ENCODE assay signal across 8 cellular contexts in the genomic region with DNA sequence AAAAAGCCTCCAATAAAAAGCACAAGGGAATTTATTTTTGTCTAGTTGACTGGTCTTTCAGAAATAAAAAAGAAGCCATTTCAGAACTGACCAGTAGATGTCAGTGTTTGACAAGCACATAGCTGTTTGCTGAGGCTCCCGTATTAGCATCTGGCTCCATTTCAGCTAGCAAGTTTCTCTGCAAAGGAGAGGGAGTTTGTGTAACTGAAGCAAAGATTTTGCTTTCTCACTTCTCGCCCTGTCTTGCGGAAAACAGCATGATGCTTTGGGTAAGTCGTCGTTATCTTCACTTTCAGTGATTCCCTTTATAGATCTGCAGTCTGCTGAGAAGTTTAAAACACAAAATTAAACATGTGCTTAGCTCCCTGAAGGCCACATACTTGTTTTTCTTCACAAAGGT.
DNase-seq lines count a peak whose midpoint lies in the region; ATAC-seq and TF ChIP-seq lines count a peak whose summit lies in the region.

No MANE protein-coding gene starts in this region.

- DNase-seq in CMK (ENCODE audit: low read depth) (peak; percentile 5), NCI-H2227 treated with DMSO at 0.1 percent for 48 hours (lab: John Stamatoyannopoulos, UW) (peak; percentile 48), fibroblast of pulmonary artery (ENCODE audit: low read depth) (peak; percentile 86), nucleus accumbens (lab: John Stamatoyannopoulos, UW) (peak in 29 of 56 donors; percentile 0 to 45 (median 5)), GF-D8 (lab: John Stamatoyannopoulos, UW) (no peak)
- DNase-seq in activated CD4-positive, alpha-beta T cell treated with anti-CD3 and anti-CD28 coated beads for 48 hours, result peak; percentile 13

- TF ChIP-seq CTCF in fibroblast of pulmonary artery (IDR thresholded peaks at IDR 0.05; ENCODE audit: low read length, missing control alignments), result peak; percentile 62

- ATAC-seq in GM18519 (IDR thresholded peaks at IDR 0.05; ENCODE audit: low FRiP score, unreplicated experiment), result peak; percentile 69
- peak; percentile 84 for ATAC-seq in HG03135 (IDR thresholded peaks at IDR 0.05; ENCODE audit: unreplicated experiment)

- H3K4me3 ChIP-seq in fibroblast of pulmonary artery (replicated peaks; ENCODE audit: low read depth, low read length), result no peak overlapping the region
